8 cellular contexts compared by ENCODE assay signal in genomic region chr6:166586424-166587156, GRCh38. TPM values are rescaled to one million over a fixed set of nuclear protein-coding genes. Genes with fewer than 3 reads are reported as not detected.
A peak's percentile ranks its signal among the peaks of the same experiment; 100 is the strongest.
DNase-seq lines count a peak whose midpoint lies in the region; ATAC-seq and TF ChIP-seq lines count a peak whose summit lies in the region.

RAMACL (minus strand) TSS chr6:166586678; CDS start chr6:166586477, 201 bp downstream.

- no peak for TF ChIP-seq CTCF in mucosa of descending colon (IDR thresholded peaks at IDR 0.05)

- no peak for TF ChIP-seq EP300 in Ishikawa (IDR thresholded peaks at IDR 0.05; ENCODE audit: borderline replicate concordance)

- H3K4me2 ChIP-seq in GM23248 (ENCODE audit: unreplicated experiment) = no peak within 1 kb of the TSS

- ATAC-seq in GM21786 (IDR thresholded peaks at IDR 0.05; ENCODE audit: unreplicated experiment) (peak; percentile 51), mucosa of descending colon (peak; percentile 86)

- H3K4me3 ChIP-seq in mucosa of descending colon = no peak within 1 kb of the TSS
- no peak within 1 kb of the TSS for H3K4me3 ChIP-seq in GM23248

- no peaks in the 10 kb centered on the region for H3K9me3 ChIP-seq in mucosa of descending colon
- H3K9me3 ChIP-seq in GM23248 (ENCODE audit: low read depth) = no peaks in the 10 kb centered on the region

- 93 to 94% methylated on average over 9 of the region's 9 CpGs for WGBS in GM23248 (ENCODE audit: low coverage in 1 of 2, low lambda C conversion rate in 2 of 2, missing lambda C conversion rate in 2 of 2), 2 experiments

- no peaks in the 10 kb centered on the region for H3K36me3 ChIP-seq in mucosa of descending colon (ENCODE audit: low read depth)
- H3K36me3 ChIP-seq in GM23248 (ENCODE audit: low read depth) = no peaks in the 10 kb centered on the region

- peaks cover 9% of the 10 kb centered on the region for H3F3A ChIP-seq in GM23248 (ENCODE audit: insufficient read depth)

- no peaks in the 10 kb centered on the region for H3K9me2 ChIP-seq in GM23248 (ENCODE audit: insufficient read depth)

- H4K20me1 ChIP-seq in GM23248 (ENCODE audit: insufficient read depth) = no peaks in the 10 kb centered on the region

- no peak within 1 kb of the TSS for H3K27ac ChIP-seq in GM23248

- H3K79me2 ChIP-seq in GM23248 (ENCODE audit: insufficient read depth) = peaks cover 77% of the 10 kb centered on the region

- H2AFZ ChIP-seq in GM23248 = no peak within 1 kb of the TSS

- DNase-seq in NCI-H1436 (lab: John Stamatoyannopoulos, UW) (peak; percentile 23), NCI-H1436 treated with DMSO at 0.1 percent for 48 hours (lab: John Stamatoyannopoulos, UW) (no peak), mucosa of descending colon (peak in 1 of 3 donors; percentile 42), GM23248 (no peak), superior temporal gyrus (ENCODE audit: extremely low spot score) (no peak)
- DNase-seq in activated T-cell treated with anti-CD3 and anti-CD28 coated beads, Interleukin-2, amount 50 U/mL, for 1 hour = peak; percentile 49

- H3K27me3 ChIP-seq in GM23248 (replicated peaks; ENCODE audit: insufficient read depth) = no peaks in the 10 kb centered on the region

- H3K4me1 ChIP-seq in mucosa of descending colon (ENCODE audit: low read depth) (peaks cover 6% of the 10 kb centered on the region), GM23248 (ENCODE audit: insufficient read depth) (peaks cover 32% of the 10 kb centered on the region)

- intact Hi-C loops in mucosa of descending colon (cut with DNase I, micrococcal nuclease) = no loop called here

- in situ Hi-C loops in GM23248 (cut with MboI) = no loop called here

- H3K9ac ChIP-seq in GM23248 = no peak within 1 kb of the TSS

- TF ChIP-seq RAD21 in Ishikawa (IDR thresholded peaks at IDR 0.05; ENCODE audit: low read depth) = no peak

TF ChIP-seq in Ishikawa, 13 proteins besides CTCF, POLR2A, EP300 and RAD21:
- TF ChIP-seq CREB1 (IDR thresholded peaks at IDR 0.05; ENCODE audit: low read depth) (no peak), TCF12 (IDR thresholded peaks at IDR 0.05; ENCODE audit: low read depth) (no peak), EGR1 (IDR thresholded peaks at IDR 0.05) (no peak), FOXM1 (IDR thresholded peaks at IDR 0.05; ENCODE audit: borderline replicate concordance, low read depth) (no peak), MAX (IDR thresholded peaks at IDR 0.05) (0 out of 2 replicates have a peak, but pooled peaks have one; percentile 35), USF1 (IDR thresholded peaks at IDR 0.05) (peak; percentile 98), TAF1 (IDR thresholded peaks at IDR 0.05; ENCODE audit: low read depth) (no peak), REST (IDR thresholded peaks at IDR 0.05; ENCODE audit: low read depth) (no peak), CEBPB (IDR thresholded peaks at IDR 0.05) (no peak), NFIC (IDR thresholded peaks at IDR 0.05) (no peak), TEAD4 (IDR thresholded peaks at IDR 0.05) (no peak), ZBTB7A (IDR thresholded peaks at IDR 0.05; ENCODE audit: low read depth) (no peak), YY1 (IDR thresholded peaks at IDR 0.05; ENCODE audit: low read depth) (peak; percentile 56; the same call in 1 of the 2 replicates)

RNA-seq across cellular contexts. Expression of gene RAMACL, which starts in this region (rescaled TPM):
- 1 to 10 TPM in 1 of 3 donors, under 1 TPM in 2; 0.66 to 1.7 (median 0.92) TPM for total RNA-seq in mucosa of descending colon
- 0.13 and 2.1 TPM in 2 replicates for total RNA-seq in GM23248 (2014; rRNA removed; shearing (Covaris generic))
- 0.31 and 0.33 TPM in 2 replicates for polyA plus RNA-seq in GM23248 (2016; fragmentation: Nextera tagmentation; extraction: Ambion mirVana)

Comparison
In these comparisons a context has a peak if more than half of its experiments do, and no peak if none do; other contexts are left out.
1. DNase-seq: peak in NCI-H1436 (single experiment) and activated T-cell treated with anti-CD3 and anti-CD28 coated beads, Interleukin-2, amount 50 U/mL, for 1 hour (single experiment); none in NCI-H1436 treated with DMSO at 0.1 percent for 48 hours (single experiment), GM23248 (single experiment) and superior temporal gyrus (single experiment).